ENCODE assay signal across 12 cellular contexts in genomic region chr19:40358773-40359172, GRCh38. TPM values are rescaled to one million over a fixed set of nuclear protein-coding genes. Genes with fewer than 3 reads are reported as not detected.
A peak's percentile ranks its signal among the peaks of the same experiment; 100 is the strongest.
DNase-seq lines count a peak whose midpoint lies in the region; ATAC-seq and TF ChIP-seq lines count a peak whose summit lies in the region.
"Had no signal": no experiment of that assay in that cellular context is flagged by ENCODE, and none has a peak within 500 bp of the region (broad histone marks: within the 10 kb centered on the region; RNA-seq: fewer than 3 reads in every experiment).

No MANE protein-coding gene starts in this region.

- peak; percentile 67 for DNase-seq in GM10248 (ENCODE audit: extremely low spot score)
- no peak for DNase-seq in T-helper 17 cell
- DNase-seq in neural crest cell (ENCODE audit: low read depth, low spot score), result no peak
- DNase-seq in DMS79 (lab: John Stamatoyannopoulos, UW), result no peak
- no peak for DNase-seq in amniotic stem cell (lab: John Stamatoyannopoulos, UW)
- no peak for DNase-seq in WTC11 (ENCODE audit: low spot score)
- no peak for DNase-seq in activated CD8-positive, alpha-beta memory T cell treated with anti-CD3 and anti-CD28 coated beads, Interleukin-2, amount 50 U/mL, for 4 hours
- DNase-seq: CD4-positive, alpha-beta memory T cell; effector memory CD4-positive, alpha-beta T cell; NCI-H2171 had no signal

- H3K9me3 Mint-ChIP-seq in neural crest cell (no peaks in the 10 kb centered on the region), WTC11 (no peaks in the 10 kb centered on the region)
- H3K9me3 Mint-ChIP-seq: activated T-helper 1 cell treated with anti-CD3 and anti-CD28 coated beads, Interleukin-12 subunit alpha, Interleukin-12 subunit beta, Interleukin-2, Interleukin-4 antibody, amounts not matched to agents 30 ng/mL and 10 ng/mL and 1 ng/mL, durations not matched to agents 14 hours and 24 hours and 36 hours; CD4-positive, alpha-beta memory T cell had no signal

- H3K27ac Mint-ChIP-seq in T-helper 17 cell, result peak overlapping the region; percentile 62
- no peak overlapping the region for H3K27ac Mint-ChIP-seq in neural crest cell (ENCODE audit: unreplicated experiment)
- H3K27ac Mint-ChIP-seq in WTC11, result no peak overlapping the region
- H3K27ac Mint-ChIP-seq: activated T-helper 1 cell treated with anti-CD3 and anti-CD28 coated beads, Interleukin-12 subunit alpha, Interleukin-12 subunit beta, Interleukin-2, Interleukin-4 antibody, amounts not matched to agents 30 ng/mL and 10 ng/mL and 1 ng/mL, durations not matched to agents 14 hours and 24 hours and 36 hours had no signal

- H3K36me3 Mint-ChIP-seq in T-helper 17 cell (ENCODE audit: low read depth) (peaks cover 3% of the 10 kb centered on the region), neural crest cell (ENCODE audit: low read depth) (no peaks in the 10 kb centered on the region), WTC11 (no peaks in the 10 kb centered on the region)

- H3K27me3 Mint-ChIP-seq in T-helper 17 cell, result no peaks in the 10 kb centered on the region
- H3K27me3 Mint-ChIP-seq in neural crest cell (ENCODE audit: low read depth), result no peaks in the 10 kb centered on the region
- no peaks in the 10 kb centered on the region for H3K27me3 Mint-ChIP-seq in WTC11 (ENCODE audit: low read depth)
- H3K27me3 Mint-ChIP-seq: CD4-positive, alpha-beta memory T cell had no signal

- POLR2A ChIA-PET in GM10248 (lab: Yijun Ruan, JAX) (no interaction called here), WTC11 (lab: Charles Lee) (no interaction called here)

- ATAC-seq in HG03139 (IDR thresholded peaks at IDR 0.05; ENCODE audit: unreplicated experiment) (peak; percentile 47), T-helper 17 cell (peak; percentile 49), WTC11 (no peak)

- CTCF ChIA-PET in GM10248 (lab: Yijun Ruan, JAX), result interaction anchor here (1.6 kb wide), 1 partner anchor 62 kb away, joined by 4 read pairs; no protein-coding TSS in a partner anchor
- CTCF ChIA-PET in WTC11 (lab: Charles Lee), result no interaction called here

- H3K9me3 ChIP-seq in T-helper 17 cell (ENCODE audit: control insufficient read depth, low read length, poor library complexity, severe bottlenecking), result no peaks in the 10 kb centered on the region

- H3K4me1 Mint-ChIP-seq in T-helper 17 cell (peaks cover 27% of the 10 kb centered on the region), neural crest cell (no peaks in the 10 kb centered on the region), WTC11 (no peaks in the 10 kb centered on the region)

- no peak overlapping the region for H3K4me3 Mint-ChIP-seq in T-helper 17 cell
- peak overlapping the region; percentile 47 for H3K4me3 Mint-ChIP-seq in neural crest cell
- no peak overlapping the region for H3K4me3 Mint-ChIP-seq in WTC11
- H3K4me3 Mint-ChIP-seq: activated T-helper 1 cell treated with anti-CD3 and anti-CD28 coated beads, Interleukin-12 subunit alpha, Interleukin-12 subunit beta, Interleukin-2, Interleukin-4 antibody, amounts not matched to agents 30 ng/mL and 10 ng/mL and 1 ng/mL, durations not matched to agents 14 hours and 24 hours and 36 hours; CD4-positive, alpha-beta memory T cell had no signal

- TF ChIP-seq CTCF in GM10248 (IDR thresholded peaks at IDR 0.05; ENCODE audit: control extremely low read depth, extremely low read depth, low read depth, missing control alignments) (no peak), neural crest cell (conservative IDR thresholded peaks at IDR 0.05) (no peak), WTC11 (IDR thresholded peaks at IDR 0.05) (no peak)

TF ChIP-seq in WTC11, 78 proteins besides CTCF, POLR2A, EP300 and RAD21:
- TF ChIP-seq MAX (CRISPR knock-in tag; IDR thresholded peaks at IDR 0.05), result no peak
- no peak for TF ChIP-seq NFYB (CRISPR knock-in tag; conservative IDR thresholded peaks at IDR 0.05; ENCODE audit: low read depth)
- no peak for TF ChIP-seq ZNF317 (CRISPR knock-in tag; IDR thresholded peaks at IDR 0.05; ENCODE audit: borderline replicate concordance, low read depth)
- no peak for TF ChIP-seq E2F4 (CRISPR knock-in tag; IDR thresholded peaks at IDR 0.05; ENCODE audit: borderline replicate concordance, low read depth)
- TF ChIP-seq TEAD1 (CRISPR knock-in tag; IDR thresholded peaks at IDR 0.05), result no peak
- TF ChIP-seq ZNF396 (CRISPR knock-in tag; IDR thresholded peaks at IDR 0.05; ENCODE audit: borderline replicate concordance), result no peak
- no peak for TF ChIP-seq ATF3 (CRISPR knock-in tag; conservative IDR thresholded peaks at IDR 0.05)
- TF ChIP-seq GRHL2 (CRISPR knock-in tag; IDR thresholded peaks at IDR 0.05; ENCODE audit: insufficient replicate concordance, severe bottlenecking), result no peak
- TF ChIP-seq ZNF281 (CRISPR knock-in tag; IDR thresholded peaks at IDR 0.05), result no peak

RNA-seq across cellular contexts. Expression of gene PLD3, which starts 10.3 kb away (rescaled TPM):
- 10 to 100 TPM; 75.4 to 77.1 TPM for total RNA-seq in T-helper 17 cell
- 200 and 208 TPM in 2 replicates for total RNA-seq in neural crest cell
- total RNA-seq in WTC11 (2021), result 190 to 200 TPM (median 193 TPM) in 3 replicates

RNA-seq across cellular contexts. Expression of gene C19orf47, which starts 10.6 kb away (rescaled TPM):
- 10 to 100 TPM in 1 of 2 donors, 1 to 10 TPM in 1; 9.5 to 11.9 TPM for total RNA-seq in T-helper 17 cell
- total RNA-seq in neural crest cell, result 19.0 and 21.0 TPM in 2 replicates
- total RNA-seq in WTC11 (2021), result 14.7 to 17.2 TPM (median 15.6 TPM) in 3 replicates

RNA-seq across cellular contexts. Expression of gene HIPK4, which starts 31.2 kb away (rescaled TPM):
- total RNA-seq in T-helper 17 cell, result not detected
- 0.11 and 0.30 TPM in 2 replicates for total RNA-seq in neural crest cell
- total RNA-seq in WTC11 (2021), result 0.21 to 0.31 TPM (median 0.25 TPM) in 3 replicates
- total RNA-seq: activated T-helper 1 cell treated with anti-CD3 and anti-CD28 coated beads, Interleukin-12 subunit alpha, Interleukin-12 subunit beta, Interleukin-2, Interleukin-4 antibody, amounts not matched to agents 30 ng/mL and 10 ng/mL and 1 ng/mL, durations not matched to agents 14 hours and 24 hours and 36 hours; CD4-positive, alpha-beta memory T cell had no signal

RNA-seq across cellular contexts. Expression of gene PRX, which starts 54.4 kb away (rescaled TPM):
- 1 to 10 TPM; 1.5 to 1.7 TPM for total RNA-seq in T-helper 17 cell
- total RNA-seq in neural crest cell, result 2.8 and 2.9 TPM in 2 replicates
- 8.2 to 8.4 TPM (median 8.3 TPM) in 3 replicates for total RNA-seq in WTC11 (2021)
